ENCODE assay signal across 17 cellular contexts in the genomic region with DNA sequence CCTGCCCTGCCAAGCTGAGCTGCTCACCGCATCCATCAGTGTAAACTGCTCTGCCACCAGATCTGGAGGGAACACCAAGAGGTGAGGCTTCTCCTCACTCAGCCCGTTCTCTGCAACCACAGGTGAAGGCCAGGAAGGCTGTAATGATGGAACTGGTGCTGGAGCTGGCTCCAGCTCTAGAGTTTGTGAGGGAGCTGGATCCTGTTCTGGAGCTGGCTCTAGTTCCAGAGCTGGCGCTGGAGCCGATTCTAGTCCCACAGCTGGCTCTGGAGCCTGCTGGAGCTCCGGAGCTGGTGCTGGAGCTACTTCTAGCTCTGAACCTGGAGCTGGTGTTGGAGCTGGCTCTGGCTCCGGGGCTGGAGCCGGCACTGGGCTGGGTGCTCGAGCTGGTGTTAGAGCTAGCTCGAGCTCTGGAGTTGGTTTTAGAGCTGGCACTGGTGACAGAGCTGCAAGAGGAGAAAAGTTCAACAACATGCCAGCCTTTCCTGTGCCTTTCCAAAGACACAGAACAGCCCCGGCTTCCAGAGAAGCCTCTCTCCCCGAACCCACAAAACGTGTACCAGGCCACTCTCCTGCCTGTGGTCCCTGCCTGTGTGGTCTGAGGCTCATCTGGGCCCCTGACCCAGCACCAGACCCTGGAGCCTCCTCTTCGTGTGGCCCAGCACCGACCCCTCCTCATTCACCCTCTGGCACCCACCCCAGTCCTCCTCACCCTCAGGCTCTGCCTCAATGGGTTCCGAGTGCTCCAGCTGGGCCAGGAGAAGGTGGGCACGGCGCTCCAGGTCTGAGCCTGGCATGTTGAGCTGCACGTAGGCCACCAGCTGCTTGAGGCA. TPM values are rescaled to one million over a fixed set of nuclear protein-coding genes. Genes with fewer than 3 reads are reported as not detected.
DNase-seq lines count a peak whose midpoint lies in the region; ATAC-seq and TF ChIP-seq lines count a peak whose summit lies in the region.
"Had no signal": no experiment of that assay in that cellular context is flagged by ENCODE, and none has a peak within 500 bp of the region (broad histone marks: within the 10 kb centered on the region; RNA-seq: fewer than 3 reads in every experiment).

No MANE protein-coding gene starts in this region.

- no peak for DNase-seq in HEK293T (ENCODE audit: extremely low spot score)
- DNase-seq in dorsolateral prefrontal cortex, result peak in 2 of 10 donors; percentile 1 to 30
- DNase-seq in ovary, result peak in 3 of 5 donors; percentile 10 to 30 (median 16)
- DNase-seq in NCI-H146 (lab: John Stamatoyannopoulos, UW), result no peak
- DNase-seq in nucleus accumbens (lab: John Stamatoyannopoulos, UW), result no peak
- no peak for DNase-seq in NCI-H2081 treated with DMSO at 0.1 percent for 48 hours (lab: John Stamatoyannopoulos, UW)
- DNase-seq: activated CD4-positive, alpha-beta T cell treated with anti-CD3 and anti-CD28 coated beads for 4 hours; activated naive CD4-positive, alpha-beta T cell treated with anti-CD3 and anti-CD28 coated beads, Interleukin-2, amount 50 U/mL, for 16 hours; activated T-cell treated with anti-CD3 and anti-CD28 coated beads for 4 hours; DND-41; hypothalamus; NCI-H1694 treated with DMSO at 0.1 percent for 48 hours; NCI-H446; nephron progenitor cell; NK-92 treated with Interleukin-12 subunit alpha and Interleukin-12 subunit beta, amount 100 ng/mL, for 24 hours had no signal

- H4K20me1 ChIP-seq in BLaER1 treated with 17β-estradiol and CSF1 and Interleukin-3, amounts not matched to agents 10 nM and 100 nM, result peaks cover 42 to 97% (median 68%) of the 10 kb centered on the region in 11 experiments; a peak in 21 of 22 replicates

- H3K4me2 ChIP-seq in BLaER1 treated with 17β-estradiol and CSF1 and Interleukin-3, amounts not matched to agents 10 nM and 100 nM, result no peak overlapping the region

- H3K9ac ChIP-seq in BLaER1 treated with 17β-estradiol and CSF1 and Interleukin-3, amounts not matched to agents 10 nM and 100 nM, result peak overlapping the region in 7 of 11 experiments; percentile 4 to 41 (median 15); a peak in 5 of 22 replicates

- H3K36me3 ChIP-seq in BLaER1 treated with 17β-estradiol and CSF1 and Interleukin-3, amounts not matched to agents 10 nM and 100 nM, result peaks cover 80 to 88% (median 86%) of the 10 kb centered on the region in 11 experiments
- no peaks in the 10 kb centered on the region for H3K36me3 ChIP-seq in ovary

- CTCF ChIA-PET in HEK293T (lab: Yijun Ruan, JAX), result interaction anchor here (2.4 kb wide), 1 partner anchor 36 kb away, joined by 7 read pairs; no protein-coding TSS in a partner anchor

- WGBS in ovary, 3 donors, result 89 to 93% (median 93%) methylated on average over 18 of the region's 18 CpGs

- no peaks in the 10 kb centered on the region for H3K9me3 ChIP-seq in BLaER1 treated with 17β-estradiol and CSF1 and Interleukin-3, amounts not matched to agents 10 nM and 100 nM (replicated peaks in 1 of 11)
- no peaks in the 10 kb centered on the region for H3K9me3 ChIP-seq in ovary

- intact Hi-C loops in dorsolateral prefrontal cortex (cut with DNase I), result loop anchor here in 1 of 2 donors (5.0 kb wide), 1 partner anchor 56 kb away; no protein-coding TSS in a partner anchor
- intact Hi-C loops in ovary (cut with DNase I), result no loop called here

- H3K4me3 ChIP-seq in BLaER1 treated with 17β-estradiol and CSF1 and Interleukin-3, amounts not matched to agents 10 nM and 100 nM, result no peak overlapping the region
- peak overlapping the region in 1 of 59 donors; percentile 2 for H3K4me3 ChIP-seq in dorsolateral prefrontal cortex
- no peak overlapping the region for H3K4me3 ChIP-seq in ovary

- no peak for ATAC-seq in GM21447 (IDR thresholded peaks at IDR 0.05; ENCODE audit: unreplicated experiment)

- H3K4me1 ChIP-seq in BLaER1 treated with 17β-estradiol and CSF1 and Interleukin-3, amounts not matched to agents 10 nM and 100 nM, result peaks cover 18 to 26% (median 21%) of the 10 kb centered on the region in 10 experiments
- peaks cover 5% of the 10 kb centered on the region for H3K4me1 ChIP-seq in ovary (ENCODE audit: insufficient read depth)

- no peaks in the 10 kb centered on the region for H3K27me3 ChIP-seq in BLaER1 treated with 17β-estradiol and CSF1 and Interleukin-3, amounts not matched to agents 10 nM and 100 nM
- no peaks in the 10 kb centered on the region for H3K27me3 ChIP-seq in dorsolateral prefrontal cortex
- no peaks in the 10 kb centered on the region for H3K27me3 ChIP-seq in ovary

- TF ChIP-seq POLR2A in ovary (IDR thresholded peaks at IDR 0.05), result no peak

- no peak for TF ChIP-seq CTCF in dorsolateral prefrontal cortex (IDR thresholded peaks at IDR 0.05 in 54 of 56, conservative IDR thresholded peaks at IDR 0.05 in 2 of 56; ENCODE audit: low read depth in 1 of 56, partially characterized antibody in 56 of 56)
- no peak for TF ChIP-seq CTCF in ovary (IDR thresholded peaks at IDR 0.05)

- no peak for TF ChIP-seq EP300 in ovary (IDR thresholded peaks at IDR 0.05)

- peak overlapping the region in 4 of 11 experiments; percentile 2 to 48 (median 26); a peak in 7 of 22 replicates for H3K27ac ChIP-seq in BLaER1 treated with 17β-estradiol and CSF1 and Interleukin-3, amounts not matched to agents 10 nM and 100 nM
- H3K27ac ChIP-seq in dorsolateral prefrontal cortex, result peak overlapping the region in 39 of 59 donors; percentile 14 to 75 (median 51)
- no peak overlapping the region for H3K27ac ChIP-seq in ovary

- POLR2A ChIA-PET in HEK293T (lab: Yijun Ruan, JAX), result interaction anchor here (1.4 kb wide), 1 partner anchor 78 kb away, joined by 4 read pairs; a partner anchor contains a TSS

TF ChIP-seq in HEK293T, 16 proteins besides CTCF, POLR2A, EP300 and RAD21:
- no peak for TF ChIP-seq ELF4 (IDR thresholded peaks at IDR 0.05)
- TF ChIP-seq ZNF384 (IDR thresholded peaks at IDR 0.05), result no peak
- TF ChIP-seq FOXK2 (IDR thresholded peaks at IDR 0.05), result no peak
- peak; percentile 91 for TF ChIP-seq ARNT (IDR thresholded peaks at IDR 0.05)
- no peak for TF ChIP-seq L3MBTL2 (conservative IDR thresholded peaks at IDR 0.05)

RNA-seq across cellular contexts. Expression of a gene that starts 12.9 kb away (rescaled TPM):
- total RNA-seq in dorsolateral prefrontal cortex, result 100 to 1,000 TPM in 109 of 120 experiments, 10 to 100 TPM in 11; 72.2 to 415 (median 142) TPM
- total RNA-seq in ovary, result 100 to 1,000 TPM in 1 of 7 donors, 10 to 100 TPM in 6; 26.6 to 139 (median 48.8) TPM
- polyA plus RNA-seq in ovary, result 10 to 100 TPM; 26.2 to 55.4 TPM

RNA-seq across cellular contexts. Expression of a gene that starts 46.4 kb away (rescaled TPM):
- 1 to 10 TPM in 107 of 120 experiments, under 1 TPM in 13; 0.64 to 7.6 (median 2.1) TPM for total RNA-seq in dorsolateral prefrontal cortex
- total RNA-seq in ovary, result 10 to 100 TPM in 1 of 7 donors, 1 to 10 TPM in 6; 1.8 to 13.6 (median 2.9) TPM
- 1 to 10 TPM; 1.3 TPM for polyA plus RNA-seq in ovary

RNA-seq across cellular contexts. Expression of a gene that starts 55.5 kb away (rescaled TPM):
- 10 to 100 TPM in 109 of 120 experiments, 1 to 10 TPM in 11; 5.8 to 27.4 (median 13.8) TPM for total RNA-seq in dorsolateral prefrontal cortex
- total RNA-seq in ovary, result 10 to 100 TPM; 11.0 to 43.3 (median 25.9) TPM
- polyA plus RNA-seq in ovary, result 10 to 100 TPM in 1 of 2 donors, 1 to 10 TPM in 1; 3.9 to 12.9 TPM

Comparison
In these comparisons a context has a peak if more than half of its experiments do, and no peak if none do; other contexts are left out.
1. H3K27ac ChIP-seq: peak in dorsolateral prefrontal cortex (39 of 59); none in ovary (0 of 2).
2. DNase-seq: peak in ovary (3 of 5); none in HEK293T (single experiment), NCI-H146 (single experiment), nucleus accumbens (0 of 56) and NCI-H2081 treated with DMSO at 0.1 percent for 48 hours (single experiment).